ENCODE assay signal across 8 cellular contexts in genomic region chr12:110742718-110743570, GRCh38. TPM values are rescaled to one million over a fixed set of nuclear protein-coding genes. Genes with fewer than 3 reads are reported as not detected.
DNase-seq lines count a peak whose midpoint lies in the region; ATAC-seq and TF ChIP-seq lines count a peak whose summit lies in the region.

Gene PPP1CC, minus strand, starts transcription at chr12:110742891. Its CDS starts 184 bp downstream, at chr12:110742707.

- peak within 1 kb of the TSS; percentile 87 for H3K4me2 ChIP-seq in BLaER1

- DNase-seq in NCI-H82 (lab: John Stamatoyannopoulos, UW) (peak; percentile 98), dermis microvascular lymphatic vessel endothelial cell (ENCODE audit: low read depth in 2 of 2) (peak; percentile 77 to 95)
- DNase-seq in activated CD4-positive, alpha-beta T cell treated with anti-CD3 and anti-CD28 coated beads, Interleukin-2, amount 50 U/mL, for 48 hours, result peak; percentile 89 to 92
- peak; percentile 89 for DNase-seq in stimulated activated CD4-positive, alpha-beta T cell treated with anti-CD3 and anti-CD28 coated beads, Interleukin-4, amount 100 ng/mL, for 1 hour

- H4K20me1 ChIP-seq in BLaER1, result peaks cover 41% of the 10 kb centered on the region

- H3K27ac ChIP-seq in BLaER1 (peak within 1 kb of the TSS; percentile 86), liver (ENCODE audit: low read depth in 1 of 2, low read length in 2 of 2) (peak within 1 kb of the TSS; percentile 93 to 96)

- H3K27me3 ChIP-seq in BLaER1, result no peaks in the 10 kb centered on the region
- no peaks in the 10 kb centered on the region for H3K27me3 ChIP-seq in liver (ENCODE audit: control insufficient read depth in 4 of 4, insufficient read depth in 4 of 4, low read length in 3 of 4)

- peaks cover 12% of the 10 kb centered on the region; the same call in 1 of the 2 replicates for H3K36me3 ChIP-seq in BLaER1
- H3K36me3 ChIP-seq in liver (ENCODE audit: control insufficient read depth in 4 of 4, insufficient read depth in 3 of 4, low read depth in 1 of 4, low read length in 3 of 4), result no peaks in the 10 kb centered on the region

- ATAC-seq in GM19395 (IDR thresholded peaks at IDR 0.05; ENCODE audit: unreplicated experiment), result peak; percentile 73
- peak; percentile 65 for ATAC-seq in HG03571 (IDR thresholded peaks at IDR 0.05; ENCODE audit: unreplicated experiment)

- no peak for TF ChIP-seq RAD21 in liver (IDR thresholded peaks at IDR 0.05)

- H3K4me3 ChIP-seq in BLaER1, result peak within 1 kb of the TSS; percentile 83
- peak within 1 kb of the TSS; percentile 91 to 97 (median 92) for H3K4me3 ChIP-seq in liver (ENCODE audit: low read depth in 1 of 3, low read length in 3 of 3)

- H3K9me3 ChIP-seq in BLaER1, result no peaks in the 10 kb centered on the region
- H3K9me3 ChIP-seq in liver (ENCODE audit: control insufficient read depth in 4 of 4, low read length in 3 of 4), result no peaks in the 10 kb centered on the region

- H3K9ac ChIP-seq in BLaER1, result peak within 1 kb of the TSS; percentile 90
- peak within 1 kb of the TSS; percentile 84 to 90 for H3K9ac ChIP-seq in liver (ENCODE audit: low read depth in 1 of 2, low read length in 2 of 2)

- H3K4me1 ChIP-seq in BLaER1, result peaks cover 54% of the 10 kb centered on the region
- peaks cover 8 to 60% (median 47%) of the 10 kb centered on the region in 4 donors for H3K4me1 ChIP-seq in liver (ENCODE audit: control insufficient read depth in 4 of 4, insufficient read depth in 4 of 4, low read length in 3 of 4)

- under 1% methylated on average over 63 of the region's 63 CpGs for WGBS in liver

- no peak for TF ChIP-seq CTCF in liver (IDR thresholded peaks at IDR 0.05; ENCODE audit: low read depth, low read length, missing input control)

TF ChIP-seq in liver, 16 proteins besides CTCF, POLR2A, EP300 and RAD21:
- TF ChIP-seq EGR1 (IDR thresholded peaks at IDR 0.05; ENCODE audit: low read depth in 2 of 2) (no peak), SP1 (IDR thresholded peaks at IDR 0.05) (peak; percentile 33), NR2F2 (IDR thresholded peaks at IDR 0.05) (no peak), HNF4A (conservative IDR thresholded peaks at IDR 0.05) (peak in 1 of 2 donors; percentile 5), HNF4G (IDR thresholded peaks at IDR 0.05) (no peak), RXRA (IDR thresholded peaks at IDR 0.05) (no peak), TAF1 (conservative IDR thresholded peaks at IDR 0.05) (peak; percentile 33), ZBTB33 (IDR thresholded peaks at IDR 0.05) (peak; percentile 39), REST (IDR thresholded peaks at IDR 0.05) (peak; percentile 82), FOXA2 (IDR thresholded peaks at IDR 0.05) (no peak), YY1 (IDR thresholded peaks at IDR 0.05) (peak; percentile 96)

RNA-seq across cellular contexts. Expression of gene PPP1CC, which starts in this region (rescaled TPM):
- 86.0 and 112 TPM in 2 replicates for total RNA-seq in dermis microvascular lymphatic vessel endothelial cell
- 10 to 100 TPM; 49.2 to 73.2 TPM for total RNA-seq in liver
- 10 to 100 TPM; 22.1 to 22.8 TPM for polyA plus RNA-seq in liver

Comparison
In these comparisons a context has a peak if more than half of its experiments do, and no peak if none do; other contexts are left out.
1. Peak in every context shown above with its lines: DNase-seq, ATAC-seq, H3K4me3 ChIP-seq and H3K27ac ChIP-seq.